In the genomic region with DNA sequence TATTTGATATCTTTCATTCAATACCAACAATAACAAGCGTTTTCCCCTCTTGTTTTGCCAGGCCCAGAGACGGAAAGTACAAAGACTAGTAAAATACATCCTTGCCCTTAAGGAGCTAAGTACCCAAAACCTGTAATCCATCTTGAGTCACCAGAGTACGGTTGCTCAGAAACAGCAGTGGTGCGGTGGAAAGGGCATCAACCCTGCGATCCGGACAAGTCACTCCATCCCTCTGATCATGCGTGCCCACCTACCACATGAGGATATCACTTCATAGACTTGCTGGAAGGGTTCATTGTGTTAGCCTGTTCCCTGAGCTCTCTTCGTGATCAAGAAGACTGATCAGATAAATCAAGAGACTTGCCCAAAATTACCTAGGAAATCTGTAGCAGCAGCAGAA, we compare ENCODE assay signal across 13 cellular contexts. TPM values are rescaled to one million over a fixed set of nuclear protein-coding genes. Genes with fewer than 3 reads are reported as not detected.
DNase-seq lines count a peak whose midpoint lies in the region; ATAC-seq and TF ChIP-seq lines count a peak whose summit lies in the region.
"Had no signal": no experiment of that assay in that cellular context is flagged by ENCODE, and none has a peak within 500 bp of the region (broad histone marks: within the 10 kb centered on the region; RNA-seq: fewer than 3 reads in every experiment).

No MANE protein-coding gene starts in this region.

- intact Hi-C loops in MCF 10A (cut with micrococcal nuclease) (no loop called here), breast epithelium (cut with DNase I; ENCODE audit: low total_unique reads) (no loop called here)

- no peak for TF ChIP-seq CTCF in MCF 10A (IDR thresholded peaks at IDR 0.05; ENCODE audit: unreplicated experiment)
- no peak for TF ChIP-seq CTCF in breast epithelium (IDR thresholded peaks at IDR 0.05)
- no peak for TF ChIP-seq CTCF in SU-DHL-6 (IDR thresholded peaks at IDR 0.05; ENCODE audit: insufficient read depth, low read length, poor library complexity, severe bottlenecking)
- TF ChIP-seq CTCF in hepatocyte (IDR thresholded peaks at IDR 0.05; ENCODE audit: poor library complexity) = no peak

- H3K4me3 ChIP-seq in breast epithelium = no peak overlapping the region
- H3K4me3 ChIP-seq in SU-DHL-6 (ENCODE audit: insufficient read depth, low read length, poor library complexity, severe bottlenecking) = no peak overlapping the region
- H3K4me3 ChIP-seq in hepatocyte = no peak overlapping the region

- H3K27ac Mint-ChIP-seq in MCF 10A (ENCODE audit: low read depth, unreplicated experiment) = peak overlapping the region; percentile 57

- H3K79me2 ChIP-seq in SU-DHL-6 (ENCODE audit: insufficient read depth, low read length) (peaks cover 40% of the 10 kb centered on the region), hepatocyte (peaks cover 35% of the 10 kb centered on the region)

- CTCF ChIA-PET in MCF 10A (lab: Yijun Ruan, JAX) = interaction anchor here (0.5 to 3.5 kb wide), 5 partner anchors 16 to 395 kb away, joined by 3 to 15 read pairs (median 4); no protein-coding TSS in a partner anchor

- no peak overlapping the region; the same call in 1 of the 2 replicates for H3K9ac ChIP-seq in SU-DHL-6 (ENCODE audit: low read length)

- DNase-seq in MCF 10A (ENCODE audit: unreplicated experiment) = no peak
- DNase-seq in breast epithelium (ENCODE audit: low spot score in 2 of 2) = no peak
- DNase-seq in hepatocyte (ENCODE audit: low spot score) = no peak
- DNase-seq in inferior parietal cortex (ENCODE audit: extremely low spot score) = no peak
- DNase-seq: C1 segment of cervical spinal cord, HCEC 1CT, NCI-H1048, SW 1271 had no signal

- no peaks in the 10 kb centered on the region for H3K27me3 ChIP-seq in breast epithelium
- no peaks in the 10 kb centered on the region for H3K27me3 ChIP-seq in SU-DHL-6 (ENCODE audit: low read length)
- no peaks in the 10 kb centered on the region for H3K27me3 ChIP-seq in hepatocyte
- H3K27me3 ChIP-seq: cardiac muscle cell had no signal

- H3K27ac ChIP-seq in breast epithelium = no peak overlapping the region
- no peak overlapping the region for H3K27ac ChIP-seq in SU-DHL-6 (ENCODE audit: low read depth, low read length)
- H3K27ac ChIP-seq in hepatocyte = peak overlapping the region; percentile 86
- H3K27ac ChIP-seq: cardiac muscle cell had no signal

- H3K4me1 ChIP-seq in breast epithelium (no peaks in the 10 kb centered on the region), hepatocyte (ENCODE audit: insufficient read depth) (peaks cover 18% of the 10 kb centered on the region)

- no peak for TF ChIP-seq POLR2A in breast epithelium (IDR thresholded peaks at IDR 0.05)

- H3K9me3 Mint-ChIP-seq in MCF 10A (ENCODE audit: unreplicated experiment) = no peaks in the 10 kb centered on the region

- H3K9me2 ChIP-seq in SU-DHL-6 (replicated peaks; ENCODE audit: insufficient read depth, low read length) (no peaks in the 10 kb centered on the region), hepatocyte (replicated peaks; ENCODE audit: insufficient read depth) (no peaks in the 10 kb centered on the region)

- POLR2A ChIA-PET in MCF 10A (lab: Yijun Ruan, JAX) = interaction anchor here (0.8 to 4.4 kb wide), 7 partner anchors 9 to 378 kb away, joined by 3 to 33 read pairs (median 7); partner anchors contain the start of genes PABPC1L and STK4

- WGBS in hepatocyte (ENCODE audit: low lambda C conversion rate, missing lambda C conversion rate) = 88% methylated on average over 8 of the region's 8 CpGs

- ATAC-seq in HG02678 (IDR thresholded peaks at IDR 0.05; ENCODE audit: unreplicated experiment) = no peak
- ATAC-seq in HG02973 (IDR thresholded peaks at IDR 0.05; ENCODE audit: unreplicated experiment) = no peak
- ATAC-seq in GM18517 (IDR thresholded peaks at IDR 0.05; ENCODE audit: unreplicated experiment) = no peak

- peak overlapping the region; percentile 76 for H3K4me3 Mint-ChIP-seq in MCF 10A (ENCODE audit: unreplicated experiment)

- peaks cover 48% of the 10 kb centered on the region for H3K4me1 Mint-ChIP-seq in MCF 10A (ENCODE audit: insufficient read depth, unreplicated experiment)

- H3K9me3 ChIP-seq in breast epithelium (no peaks in the 10 kb centered on the region), SU-DHL-6 (ENCODE audit: insufficient read depth, low read length) (no peaks in the 10 kb centered on the region), hepatocyte (ENCODE audit: low read depth) (no peaks in the 10 kb centered on the region)

- H3K27me3 Mint-ChIP-seq in MCF 10A (ENCODE audit: insufficient read depth, unreplicated experiment) = no peaks in the 10 kb centered on the region

- H3K4me2 ChIP-seq in SU-DHL-6 (ENCODE audit: low read depth, low read length, poor library complexity, severe bottlenecking) (peak overlapping the region; percentile 69), hepatocyte (peak overlapping the region; percentile 84)

- H3K36me3 Mint-ChIP-seq in MCF 10A (ENCODE audit: insufficient read depth, unreplicated experiment) = peaks cover 49% of the 10 kb centered on the region

- H2AFZ ChIP-seq in SU-DHL-6 (ENCODE audit: low read depth, low read length, severe bottlenecking) (no peak overlapping the region), hepatocyte (no peak overlapping the region)

- peaks cover 3% of the 10 kb centered on the region; the same call in 1 of the 2 replicates for H3F3A ChIP-seq in SU-DHL-6 (ENCODE audit: insufficient read depth)

- H3K36me3 ChIP-seq in breast epithelium = peaks cover 13% of the 10 kb centered on the region
- peaks cover 25% of the 10 kb centered on the region for H3K36me3 ChIP-seq in SU-DHL-6 (ENCODE audit: low read length)
- H3K36me3 ChIP-seq in hepatocyte (replicated peaks; ENCODE audit: insufficient read depth, low read depth) = peaks cover 6% of the 10 kb centered on the region

- H4K20me1 ChIP-seq in SU-DHL-6 (ENCODE audit: low read depth, low read length) (no peaks in the 10 kb centered on the region; the same call in 1 of the 2 replicates), hepatocyte (ENCODE audit: insufficient read depth, poor library complexity, severe bottlenecking) (no peaks in the 10 kb centered on the region)

- no TSS peak for BruUV-seq in MCF 10A (replicated peaks; lab: Mats Ljungman, UMichigan)

RNA-seq across cellular contexts. Expression of gene TOMM34, which starts 1.9 kb away (rescaled TPM):
- total RNA-seq in MCF 10A (2022) (55.5 and 60.0 TPM in 2 replicates), breast epithelium (10 to 100 TPM; 14.6 to 21.0 (median 20.3) TPM), hepatocyte (32.0 and 41.6 TPM in 2 replicates)
- polyA plus RNA-seq in hepatocyte = 44.1 and 50.0 TPM in 2 replicates

RNA-seq across cellular contexts. Expression of gene STK4, which starts 8.0 kb away (rescaled TPM):
- total RNA-seq in MCF 10A (2022) (47.7 and 51.4 TPM in 2 replicates), breast epithelium (10 to 100 TPM; 33.1 to 35.3 (median 34.7) TPM), hepatocyte (16.5 and 21.4 TPM in 2 replicates)
- 11.4 and 16.4 TPM in 2 replicates for polyA plus RNA-seq in hepatocyte

RNA-seq across cellular contexts. Expression of gene PABPC1L, which starts 48.4 kb away (rescaled TPM):
- 150 and 182 TPM in 2 replicates for total RNA-seq in MCF 10A (2022)
- 10 to 100 TPM in 2 of 3 donors, 1 to 10 TPM in 1; 6.9 to 55.3 (median 28.8) TPM for total RNA-seq in breast epithelium
- total RNA-seq in hepatocyte = 18.0 and 23.5 TPM in 2 replicates
- 15.6 and 29.6 TPM in 2 replicates for polyA plus RNA-seq in hepatocyte
